8 cellular contexts compared by ENCODE assay signal in the genomic region with DNA sequence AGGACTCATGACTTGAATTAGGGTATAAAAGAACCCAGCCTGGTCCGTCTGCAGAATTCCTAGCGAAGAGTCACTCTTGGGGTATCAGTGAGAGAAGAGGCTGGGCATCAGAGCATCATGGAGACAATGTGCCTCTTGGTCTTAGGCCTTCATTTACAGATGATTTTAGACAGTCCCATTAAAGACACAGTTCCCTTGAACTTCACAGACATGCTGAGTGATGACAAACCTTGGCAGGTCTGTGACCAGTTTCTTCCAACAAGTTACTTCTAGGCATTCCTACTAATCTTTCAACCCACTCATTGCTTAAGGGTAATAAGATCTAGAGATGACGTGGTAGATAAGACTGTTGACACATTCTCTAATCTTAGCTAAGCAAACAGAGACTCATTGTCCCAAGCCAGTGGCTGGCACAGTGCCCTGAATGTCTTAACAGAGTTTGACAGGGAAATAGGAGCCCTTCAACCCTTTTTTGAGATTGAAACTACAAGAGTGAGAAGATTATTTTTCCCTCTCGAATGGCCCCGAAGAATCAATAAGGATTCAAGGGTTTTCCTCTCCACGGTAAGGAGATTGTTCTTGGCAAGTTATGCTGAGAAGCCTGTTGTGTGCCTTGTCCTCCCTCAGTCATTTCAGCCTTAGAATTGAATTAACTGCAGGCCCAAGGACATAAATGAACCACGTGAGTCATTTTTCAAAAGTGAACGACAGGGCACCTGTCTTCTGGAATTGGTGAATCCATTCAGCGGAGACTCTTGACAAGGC.
DNase-seq lines count a peak whose midpoint lies in the region; ATAC-seq and TF ChIP-seq lines count a peak whose summit lies in the region.

No MANE protein-coding gene starts in this region.

- DNase-seq in AG04449 (ENCODE audit: low read depth, low spot score) (peak; percentile 47), heart right ventricle (peak; percentile 54 to 63), Kasumi-1 (lab: John Stamatoyannopoulos, UW) (no peak), NCI-H446 treated with DMSO at 0.1 percent for 48 hours (lab: John Stamatoyannopoulos, UW) (no peak), mesenteric fat pad (ENCODE audit: low spot score) (no peak)

- peaks cover 0 to 21% (median 15%) of the 10 kb centered on the region in 9 donors for H3K4me1 ChIP-seq in heart right ventricle

- POLR2A ChIA-PET in AG04449 (lab: Yijun Ruan, JAX): no interaction called here

- H3K4me3 ChIP-seq in AG04449 (ENCODE audit: low read depth, low read length) (no peak overlapping the region), heart right ventricle (no peak overlapping the region), skin epidermis (no peak overlapping the region)

- TF ChIP-seq CTCF in AG04449 (IDR thresholded peaks at IDR 0.05; ENCODE audit: insufficient read depth, low read length, missing control alignments) (no peak), VCaP (conservative IDR thresholded peaks at IDR 0.05) (no peak), heart right ventricle (IDR thresholded peaks at IDR 0.05) (no peak)

- peak; percentile 80; the same call in 1 of the 2 replicates for TF ChIP-seq EP300 in Ishikawa (IDR thresholded peaks at IDR 0.05; ENCODE audit: borderline replicate concordance)

- ATAC-seq in heart right ventricle: peak in 7 of 8 donors; percentile 70 to 93 (median 78)

- H3K27ac ChIP-seq in VCaP (peak overlapping the region; percentile 66), heart right ventricle (peak overlapping the region in 3 of 10 donors; percentile 24 to 42 (median 42)), skin epidermis (peak overlapping the region in 12 of 21 experiments; percentile 7 to 66 (median 42))

- H3K27me3 ChIP-seq in heart right ventricle: no peaks in the 10 kb centered on the region

- H3K9me3 ChIP-seq in heart right ventricle: no peaks in the 10 kb centered on the region

- peak; percentile 10; the same call in 1 of the 2 replicates for TF ChIP-seq RAD21 in Ishikawa (IDR thresholded peaks at IDR 0.05; ENCODE audit: low read depth)

- CTCF ChIA-PET in AG04449 (lab: Yijun Ruan, JAX): interaction anchor here (1.1 to 4.7 kb wide), 4 partner anchors 9 to 335 kb away, joined by 3 to 20 read pairs (median 5); no protein-coding TSS in a partner anchor

- intact Hi-C loops in heart right ventricle (cut with DNase I): loop anchor here in 2 of 10 donors (5.0 to 10.0 kb wide), 2 partner anchors 182 to 344 kb away; no protein-coding TSS in a partner anchor

- 62 to 63% methylated on average over 9 of the region's 9 CpGs for WGBS in heart right ventricle, 2 donors

- no peaks in the 10 kb centered on the region for H3K36me3 ChIP-seq in heart right ventricle

TF ChIP-seq in Ishikawa, 13 proteins besides CTCF, POLR2A, EP300 and RAD21:
- TF ChIP-seq TCF12 (IDR thresholded peaks at IDR 0.05; ENCODE audit: low read depth) (peak; percentile 73), TAF1 (IDR thresholded peaks at IDR 0.05; ENCODE audit: low read depth) (no peak), YY1 (IDR thresholded peaks at IDR 0.05; ENCODE audit: low read depth) (no peak), TEAD4 (IDR thresholded peaks at IDR 0.05) (peak; percentile 84), CEBPB (IDR thresholded peaks at IDR 0.05) (peak; percentile 81), CREB1 (IDR thresholded peaks at IDR 0.05; ENCODE audit: low read depth) (no peak), NFIC (IDR thresholded peaks at IDR 0.05) (peak; percentile 96)
- TF ChIP-seq, protein P1, sequence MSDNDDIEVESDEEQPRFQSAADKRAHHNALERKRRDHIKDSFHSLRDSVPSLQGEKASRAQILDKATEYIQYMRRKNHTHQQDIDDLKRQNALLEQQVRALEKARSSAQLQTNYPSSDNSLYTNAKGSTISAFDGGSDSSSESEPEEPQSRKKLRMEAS (IDR thresholded peaks at IDR 0.05): peak; percentile 35; the same call in 1 of the 2 replicates

Comparison
In these comparisons a context has a peak if more than half of its experiments do, and no peak if none do; other contexts are left out.
1. DNase-seq: peak in AG04449 (single experiment) and heart right ventricle (2 of 2); none in Kasumi-1 (0 of 2), NCI-H446 treated with DMSO at 0.1 percent for 48 hours (single experiment) and mesenteric fat pad (single experiment).